ENCODE assay signal across 1 cellular context in the genomic region with DNA sequence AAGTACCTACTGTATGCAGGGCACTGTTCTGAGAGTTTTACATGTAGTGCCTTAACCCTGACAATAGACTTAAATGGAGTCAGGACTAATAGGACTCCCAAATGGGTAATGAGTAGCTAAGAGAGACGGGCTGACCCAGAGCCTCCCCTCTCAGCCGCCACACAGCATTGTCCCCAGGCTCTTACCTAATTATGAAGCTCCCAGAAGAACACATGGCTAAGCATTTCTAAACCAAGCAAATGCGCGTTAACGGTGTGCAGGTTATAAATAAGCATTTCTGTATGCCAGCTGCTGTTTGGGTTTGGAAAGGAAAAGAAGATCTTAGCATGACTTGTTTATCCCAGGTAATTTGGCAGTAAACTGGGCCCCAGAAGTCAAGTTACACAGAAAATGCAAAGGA.
TF ChIP-seq lines count a peak whose summit lies in the region.

No MANE protein-coding gene starts in this region.

TF ChIP-seq in SK-N-SH, 30 proteins besides CTCF, POLR2A, EP300 and RAD21 (continued from another document):
- TF ChIP-seq POLR2AphosphoS5 (IDR thresholded peaks at IDR 0.05; ENCODE audit: low read depth, low read length) (no peak), GATA2 (CRISPR knock-in tag; IDR thresholded peaks at IDR 0.05) (no peak), RFX5 (IDR thresholded peaks at IDR 0.05; ENCODE audit: low read length) (no peak), NRF1 (IDR thresholded peaks at IDR 0.05; ENCODE audit: low read depth, low read length) (no peak), RCOR1 (IDR thresholded peaks at IDR 0.05; ENCODE audit: low read length) (no peak)
- TF ChIP-seq, protein P1, sequence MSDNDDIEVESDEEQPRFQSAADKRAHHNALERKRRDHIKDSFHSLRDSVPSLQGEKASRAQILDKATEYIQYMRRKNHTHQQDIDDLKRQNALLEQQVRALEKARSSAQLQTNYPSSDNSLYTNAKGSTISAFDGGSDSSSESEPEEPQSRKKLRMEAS (IDR thresholded peaks at IDR 0.05; ENCODE audit: low read depth) = no peak
